ENCODE assay signal across 8 cellular contexts in the genomic region with DNA sequence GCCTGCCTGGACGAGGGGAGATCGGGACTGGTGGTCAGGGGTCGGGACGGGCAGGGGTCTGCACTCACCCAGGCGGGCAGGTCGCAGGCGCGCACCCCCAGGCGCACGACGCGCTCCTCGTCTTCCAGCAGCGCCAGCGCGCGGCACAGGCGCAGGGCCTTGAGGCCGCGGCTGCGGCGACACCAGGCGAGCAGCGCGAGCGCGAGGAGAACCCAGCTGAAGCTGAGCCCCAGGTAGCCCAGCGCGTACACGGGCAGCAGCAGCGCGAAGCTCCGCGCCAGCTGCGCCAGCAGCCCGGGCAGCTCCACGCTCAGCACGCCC. TPM values are rescaled to one million over a fixed set of nuclear protein-coding genes. Genes with fewer than 3 reads are reported as not detected.
DNase-seq lines count a peak whose midpoint lies in the region; ATAC-seq and TF ChIP-seq lines count a peak whose summit lies in the region.

No MANE protein-coding gene starts in this region.

- no peak overlapping the region for H3K23ac ChIP-seq in mesendoderm (ENCODE audit: low read length)

- peak overlapping the region; percentile 91 for H3K56ac ChIP-seq in mesendoderm (ENCODE audit: low read length)

- H3K36me3 Mint-ChIP-seq in WTC11: peaks cover 7% of the 10 kb centered on the region
- peaks cover 60% of the 10 kb centered on the region for H3K36me3 Mint-ChIP-seq in effector memory CD8-positive, alpha-beta T cell (ENCODE audit: insufficient read depth)
- peaks cover 27% of the 10 kb centered on the region for H3K36me3 Mint-ChIP-seq in stimulated activated effector memory CD8-positive, alpha-beta T cell treated with anti-CD3 and anti-CD28 coated beads, Interleukin-12 subunit alpha, Interleukin-12 subunit beta, amount 100 ng/mL, for 72 hours

- H3K4me3 Mint-ChIP-seq in WTC11: peak overlapping the region; percentile 91
- H3K4me3 Mint-ChIP-seq in effector memory CD8-positive, alpha-beta T cell: peak overlapping the region; percentile 89 to 90
- H3K4me3 Mint-ChIP-seq in stimulated activated effector memory CD8-positive, alpha-beta T cell treated with anti-CD3 and anti-CD28 coated beads, Interleukin-12 subunit alpha, Interleukin-12 subunit beta, amount 100 ng/mL, for 72 hours: peak overlapping the region; percentile 77

- no peaks in the 10 kb centered on the region for H3K27me3 ChIP-seq in mesendoderm (ENCODE audit: insufficient read depth, low read length, poor library complexity)

- H3K9ac ChIP-seq in mesendoderm (ENCODE audit: low read length): peak overlapping the region; percentile 85

- peaks cover 10% of the 10 kb centered on the region for H3K27me3 Mint-ChIP-seq in WTC11 (ENCODE audit: low read depth)
- H3K27me3 Mint-ChIP-seq in effector memory CD8-positive, alpha-beta T cell: no peaks in the 10 kb centered on the region

- peaks cover 43% of the 10 kb centered on the region for H3K4me1 Mint-ChIP-seq in WTC11
- peaks cover 24 to 30% of the 10 kb centered on the region in 2 donors for H3K4me1 Mint-ChIP-seq in effector memory CD8-positive, alpha-beta T cell (ENCODE audit: low read depth in 2 of 2)
- peaks cover 50% of the 10 kb centered on the region for H3K4me1 Mint-ChIP-seq in stimulated activated effector memory CD8-positive, alpha-beta T cell treated with anti-CD3 and anti-CD28 coated beads, Interleukin-12 subunit alpha, Interleukin-12 subunit beta, amount 100 ng/mL, for 72 hours

- peak overlapping the region; percentile 57 for H3K4me2 ChIP-seq in mesendoderm (ENCODE audit: low read length)

- CTCF ChIA-PET in HEK293 (lab: Yijun Ruan, JAX): interaction anchor here (0.7 kb wide), 1 partner anchor 65 kb away, joined by 4 read pairs; no protein-coding TSS in a partner anchor
- CTCF ChIA-PET in WTC11 (lab: Charles Lee): interaction anchor here (1.1 kb wide), 1 partner anchor 14 kb away, joined by 3 read pairs; no protein-coding TSS in a partner anchor

- H4K8ac ChIP-seq in mesendoderm (ENCODE audit: low read depth, low read length): no peak overlapping the region

- POLR2A ChIA-PET in HEK293 (lab: Yijun Ruan, JAX) (interaction anchor here (1.0 to 1.4 kb wide), 2 partner anchors 35 to 124 kb away, joined by 7 to 9 read pairs; a partner anchor contains a TSS), WTC11 (lab: Charles Lee) (no interaction called here)

- H3K9me3 ChIP-seq in HEK293 (ENCODE audit: control insufficient read depth, insufficient read depth, low read depth, low read length): no peaks in the 10 kb centered on the region

- no peak overlapping the region for H3K27ac Mint-ChIP-seq in WTC11
- H3K27ac Mint-ChIP-seq in effector memory CD8-positive, alpha-beta T cell: peak overlapping the region; percentile 95 to 97
- no peak overlapping the region for H3K27ac Mint-ChIP-seq in stimulated activated effector memory CD8-positive, alpha-beta T cell treated with anti-CD3 and anti-CD28 coated beads, Interleukin-12 subunit alpha, Interleukin-12 subunit beta, amount 100 ng/mL, for 72 hours

- H3K27ac ChIP-seq in HEK293 (ENCODE audit: extremely low read depth, low read depth, low read length): peak overlapping the region; percentile 84
- peak overlapping the region; percentile 89 for H3K27ac ChIP-seq in mesendoderm (ENCODE audit: low read depth, low read length)

- no CpG with 5 or more reads among the region's 38 CpGs for WGBS in mesendoderm (ENCODE audit: extremely low coverage, insufficient coverage, low lambda C conversion rate)

- H4K5ac ChIP-seq in mesendoderm (ENCODE audit: low read length): no peak overlapping the region

- peak overlapping the region; percentile 73 for H2BK5ac ChIP-seq in mesendoderm (ENCODE audit: low read length)

- DNase-seq in activated T-cell treated with anti-CD3 and anti-CD28 coated beads for 1 hour (ENCODE audit: low read depth) (peak; percentile 51), activated T-cell treated with anti-CD3 and anti-CD28 coated beads for 4 hours (no peak), M059J (ENCODE audit: low read depth) (peak; percentile 83), WTC11 (ENCODE audit: low spot score) (peak; percentile 63), mesendoderm (peak; percentile 88)
- peak in 2 of 3 experiments; percentile 55 to 66 for DNase-seq in effector memory CD8-positive, alpha-beta T cell
- peak in 1 of 2 donors; percentile 10 for DNase-seq in stimulated activated effector memory CD8-positive, alpha-beta T cell treated with anti-CD3 and anti-CD28 coated beads, Interleukin-12 subunit alpha, Interleukin-12 subunit beta, amount 100 ng/mL, for 72 hours (ENCODE audit: low spot score in 2 of 2)

- H3K4ac ChIP-seq in mesendoderm (ENCODE audit: low read depth, low read length): no peak overlapping the region

- no peak overlapping the region for H2BK15ac ChIP-seq in mesendoderm (replicated peaks; ENCODE audit: low read depth)

- H3K79me2 ChIP-seq in mesendoderm (ENCODE audit: control insufficient read depth, insufficient read depth, low read length): peaks cover 9% of the 10 kb centered on the region

- H3K4me3 ChIP-seq in HEK293 (ENCODE audit: low read depth, low read length): peak overlapping the region; percentile 87
- peak overlapping the region; percentile 57 for H3K4me3 ChIP-seq in mesendoderm (ENCODE audit: low read length)

- no peaks in the 10 kb centered on the region for H3K36me3 ChIP-seq in HEK293 (ENCODE audit: control insufficient read depth in 2 of 2, insufficient read depth in 1 of 2, low read length in 2 of 2)
- no peaks in the 10 kb centered on the region for H3K36me3 ChIP-seq in mesendoderm (ENCODE audit: control insufficient read depth, insufficient read depth, low read length)

- H2BK120ac ChIP-seq in mesendoderm (ENCODE audit: low read depth, low read length): no peak overlapping the region

- H3K4me1 ChIP-seq in HEK293 (ENCODE audit: control insufficient read depth, insufficient read depth, low read length): no peaks in the 10 kb centered on the region
- peaks cover 2% of the 10 kb centered on the region for H3K4me1 ChIP-seq in mesendoderm (ENCODE audit: control insufficient read depth, low read depth, low read length)

- no peak overlapping the region for H2AK5ac ChIP-seq in mesendoderm (ENCODE audit: low read length)

- peak; percentile 50 for ATAC-seq in WTC11
- peak; percentile 52 for ATAC-seq in effector memory CD8-positive, alpha-beta T cell (replicated peaks)
- peak; percentile 79 for ATAC-seq in stimulated activated effector memory CD8-positive, alpha-beta T cell treated with anti-CD3 and anti-CD28 coated beads, Interleukin-12 subunit alpha, Interleukin-12 subunit beta, amount 100 ng/mL, for 72 hours

- H3K79me1 ChIP-seq in mesendoderm (ENCODE audit: low read length): peaks cover 6% of the 10 kb centered on the region

- TF ChIP-seq CTCF in HEK293 (tag by site-specific recombination; IDR thresholded peaks at IDR 0.05): no peak; the same call in 1 of the 2 replicates
- TF ChIP-seq CTCF in WTC11 (IDR thresholded peaks at IDR 0.05): no peak

- no peaks in the 10 kb centered on the region for H3K9me3 Mint-ChIP-seq in WTC11
- H3K9me3 Mint-ChIP-seq in effector memory CD8-positive, alpha-beta T cell: no peaks in the 10 kb centered on the region
- H3K9me3 Mint-ChIP-seq in stimulated activated effector memory CD8-positive, alpha-beta T cell treated with anti-CD3 and anti-CD28 coated beads, Interleukin-12 subunit alpha, Interleukin-12 subunit beta, amount 100 ng/mL, for 72 hours: no peaks in the 10 kb centered on the region

- peak overlapping the region; percentile 57 for H3K18ac ChIP-seq in mesendoderm (ENCODE audit: low read length)

TF ChIP-seq in HEK293, 187 proteins besides CTCF, POLR2A, EP300 and RAD21 (continues in another document):
- no peak for TF ChIP-seq ZNF670 (tag by site-specific recombination; IDR thresholded peaks at IDR 0.05; ENCODE audit: low read depth)

TF ChIP-seq in WTC11, 78 proteins besides CTCF, POLR2A, EP300 and RAD21:
- TF ChIP-seq CBFB (CRISPR knock-in tag; IDR thresholded peaks at IDR 0.05; ENCODE audit: low read depth) (no peak), TCF7 (CRISPR knock-in tag; IDR thresholded peaks at IDR 0.05; ENCODE audit: low read depth) (peak; percentile 64; the same call in 1 of the 2 replicates), MYBL2 (CRISPR knock-in tag; IDR thresholded peaks at IDR 0.05) (no peak)
- TF ChIP-seq, protein P1, sequence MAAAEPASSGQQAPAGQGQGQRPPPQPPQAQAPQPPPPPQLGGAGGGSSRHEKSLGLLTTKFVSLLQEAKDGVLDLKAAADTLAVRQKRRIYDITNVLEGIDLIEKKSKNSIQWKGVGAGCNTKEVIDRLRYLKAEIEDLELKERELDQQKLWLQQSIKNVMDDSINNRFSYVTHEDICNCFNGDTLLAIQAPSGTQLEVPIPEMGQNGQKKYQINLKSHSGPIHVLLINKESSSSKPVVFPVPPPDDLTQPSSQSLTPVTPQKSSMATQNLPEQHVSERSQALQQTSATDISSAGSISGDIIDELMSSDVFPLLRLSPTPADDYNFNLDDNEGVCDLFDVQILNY (CRISPR knock-in tag; IDR thresholded peaks at IDR 0.05): peak; percentile 2; the same call in 1 of the 2 replicates

RNA-seq across cellular contexts. Expression of a gene that starts 0.3 kb away (rescaled TPM):
- 36.5 and 69.8 TPM in 2 replicates for total RNA-seq in M059J (2014; rRNA removed; shearing (Covaris generic))
- 45.1 to 61.1 TPM (median 60.4 TPM) in 3 replicates for total RNA-seq in WTC11 (2021)
- polyA plus RNA-seq in mesendoderm (2013, experiment 1 of 2): 14.6 TPM
- 14.7 TPM for polyA plus RNA-seq in mesendoderm (2013, experiment 2 of 2)

RNA-seq across cellular contexts. Expression of a gene that starts 27.4 kb away (rescaled TPM):
- total RNA-seq in M059J (2014; rRNA removed; shearing (Covaris generic)): 2.4 and 6.1 TPM in 2 replicates
- 23.4 to 31.1 TPM (median 24.7 TPM) in 3 replicates for total RNA-seq in WTC11 (2021)
- 5.0 TPM for polyA plus RNA-seq in mesendoderm (2013, experiment 1 of 2)
- 4.4 TPM for polyA plus RNA-seq in mesendoderm (2013, experiment 2 of 2)

Comparison
In these comparisons a context has a peak if more than half of its experiments do, and no peak if none do; other contexts are left out.
1. H3K27ac Mint-ChIP-seq: peak in effector memory CD8-positive, alpha-beta T cell (2 of 2); none in WTC11 (single experiment) and stimulated activated effector memory CD8-positive, alpha-beta T cell treated with anti-CD3 and anti-CD28 coated beads, Interleukin-12 subunit alpha, Interleukin-12 subunit beta, amount 100 ng/mL, for 72 hours (single experiment).
2. Peak in every context shown above with its lines, with median percentiles within 50 percentile points of each other: ATAC-seq and H3K4me3 Mint-ChIP-seq.